In genomic region chr11:59666969-59667368, GRCh38 we compare ENCODE assay signal across 10 cellular contexts. TPM values are rescaled to one million over a fixed set of nuclear protein-coding genes. Genes with fewer than 3 reads are reported as not detected.
A peak's percentile ranks its signal among the peaks of the same experiment; 100 is the strongest.
DNase-seq lines count a peak whose midpoint lies in the region; ATAC-seq, FAIRE-seq and TF ChIP-seq lines count a peak whose summit lies in the region.
"Had no signal": no experiment of that assay in that cellular context is flagged by ENCODE, and none has a peak within 500 bp of the region (broad histone marks: within the 10 kb centered on the region; RNA-seq: fewer than 3 reads in every experiment).

No MANE protein-coding gene starts in this region.

- H3K27me3 ChIP-seq in heart right ventricle (no peaks in the 10 kb centered on the region), right cardiac atrium (ENCODE audit: control insufficient read depth, insufficient read depth) (no peaks in the 10 kb centered on the region), keratinocyte (ENCODE audit: control insufficient read depth, extremely low read depth, insufficient read depth, low read length) (no peaks in the 10 kb centered on the region), uterus (no peaks in the 10 kb centered on the region), left lung (no peaks in the 10 kb centered on the region)

- 44 to 49% methylated on average over 1 of the region's 1 CpG for WGBS in heart right ventricle, 2 donors
- 23% methylated on average over 1 of the region's 1 CpG for WGBS in right cardiac atrium

- H3K36me3 Mint-ChIP-seq in activated T-helper 17 cell treated with anti-CD3 and anti-CD28 coated beads, Interleukin-2, amount 50 U/mL, for 72 hours (ENCODE audit: low read depth): peaks cover 68% of the 10 kb centered on the region

- intact Hi-C loops in heart right ventricle (cut with DNase I): loop anchor here in 7 of 10 donors (5.0 to 10.0 kb wide), 8 partner anchors 50 to 145 kb away; partner anchors contain the start of genes OSBP (in 4 of the 7) and MRPL16 (in 1 of the 7)
- intact Hi-C loops in right cardiac atrium (cut with DNase I): loop anchor here in 2 of 4 donors (10.0 kb wide), 2 partner anchors 112 to 138 kb away; no protein-coding TSS in a partner anchor
- intact Hi-C loops in uterus (cut with DNase I; ENCODE audit: low total_unique reads): loop anchor here (10.0 kb wide), 1 partner anchor 52 kb away; the partner anchor contains the start of gene OSBP
- intact Hi-C loops in left lung (cut with DNase I): no loop called here

- H3K9me3 Mint-ChIP-seq in activated T-helper 17 cell treated with anti-CD3 and anti-CD28 coated beads, Interleukin-2, amount 50 U/mL, for 72 hours: no peaks in the 10 kb centered on the region

- peak overlapping the region; percentile 94 for H3K4me3 Mint-ChIP-seq in activated T-helper 17 cell treated with anti-CD3 and anti-CD28 coated beads, Interleukin-2, amount 50 U/mL, for 72 hours

- peaks cover 58% of the 10 kb centered on the region for H3K79me2 ChIP-seq in keratinocyte (ENCODE audit: control insufficient read depth, insufficient read depth, low read length)

- dilution Hi-C loops in keratinocyte (cut with MboI; ENCODE audit: extremely low pct_ligation_motif_present, low sequenced_read_pairs): no loop called here

- no peaks in the 10 kb centered on the region for H4K20me1 ChIP-seq in keratinocyte (ENCODE audit: control insufficient read depth, extremely low read depth, insufficient read depth, low read length)

- peaks cover 31% of the 10 kb centered on the region for H3K4me1 Mint-ChIP-seq in activated T-helper 17 cell treated with anti-CD3 and anti-CD28 coated beads, Interleukin-2, amount 50 U/mL, for 72 hours

- H3K36me3 ChIP-seq in heart right ventricle (peaks cover 0 to 49% (median 30%) of the 10 kb centered on the region in 9 donors), keratinocyte (ENCODE audit: control insufficient read depth in 2 of 2, extremely low read depth in 1 of 2, insufficient read depth in 2 of 2, low read length in 2 of 2) (peaks cover 5 to 11% of the 10 kb centered on the region in 2 experiments), uterus (no peaks in the 10 kb centered on the region), left lung (peaks cover 0 to 48% of the 10 kb centered on the region in 2 donors)

- no peaks in the 10 kb centered on the region for H3K27me3 Mint-ChIP-seq in activated T-helper 17 cell treated with anti-CD3 and anti-CD28 coated beads, Interleukin-2, amount 50 U/mL, for 72 hours

- TF ChIP-seq CTCF in heart right ventricle (IDR thresholded peaks at IDR 0.05) (no peak), keratinocyte (optimal IDR thresholded peaks at IDR 0.05 in 1 of 3, IDR thresholded peaks at IDR 0.05 in 1 of 3, conservative IDR thresholded peaks at IDR 0.05 in 1 of 3; ENCODE audit: extremely low read depth in 1 of 3, insufficient read depth in 2 of 3, low read length in 3 of 3) (no peak), uterus (IDR thresholded peaks at IDR 0.05) (no peak), left lung (IDR thresholded peaks at IDR 0.05) (no peak)

- H3K4me1 ChIP-seq in heart right ventricle (peaks cover 0 to 58% (median 27%) of the 10 kb centered on the region in 9 donors), right cardiac atrium (ENCODE audit: control insufficient read depth, insufficient read depth, low read length) (no peaks in the 10 kb centered on the region), keratinocyte (ENCODE audit: control insufficient read depth, extremely low read depth, insufficient read depth, low read length) (peaks cover 22% of the 10 kb centered on the region), uterus (peaks cover 0 to 8% of the 10 kb centered on the region in 2 donors), left lung (peaks cover 19 to 72% of the 10 kb centered on the region in 2 donors)

- H3K9me3 ChIP-seq in heart right ventricle (no peaks in the 10 kb centered on the region), right cardiac atrium (ENCODE audit: control insufficient read depth, low read length) (no peaks in the 10 kb centered on the region), keratinocyte (ENCODE audit: control insufficient read depth, low read depth, low read length) (no peaks in the 10 kb centered on the region), uterus (no peaks in the 10 kb centered on the region), left lung (no peaks in the 10 kb centered on the region)

- no peak overlapping the region for H3K9ac ChIP-seq in keratinocyte (ENCODE audit: control insufficient read depth, extremely low read depth, insufficient read depth, low read length)

- no peak overlapping the region for H2AFZ ChIP-seq in keratinocyte (ENCODE audit: control insufficient read depth, low read length)

- no peaks in the 10 kb centered on the region for H3K9me1 ChIP-seq in keratinocyte (ENCODE audit: control insufficient read depth, extremely low read depth, insufficient read depth, low read length)

- DNase-seq in heart right ventricle: no peak
- DNase-seq in right cardiac atrium: no peak
- no peak for DNase-seq in keratinocyte (ENCODE audit: low read depth, low spot score)
- no peak for DNase-seq in uterus
- no peak for DNase-seq in left lung
- DNase-seq in NCI-H187 treated with DMSO at 0.1 percent for 48 hours (lab: John Stamatoyannopoulos, UW): no peak
- DNase-seq in LoVo (ENCODE audit: low spot score): no peak
- DNase-seq: amygdala; stimulated activated CD4-positive, alpha-beta T cell treated with anti-CD3 and anti-CD28 coated beads, Interleukin-4, amount 100 ng/mL, for 4 hours had no signal

- ATAC-seq in heart right ventricle: no peak
- no peak for ATAC-seq in right cardiac atrium
- no peak for ATAC-seq in activated T-helper 17 cell treated with anti-CD3 and anti-CD28 coated beads, Interleukin-2, amount 50 U/mL, for 72 hours (replicated peaks)
- no peak for ATAC-seq in left lung

- peak overlapping the region; percentile 97 for H3K27ac Mint-ChIP-seq in activated T-helper 17 cell treated with anti-CD3 and anti-CD28 coated beads, Interleukin-2, amount 50 U/mL, for 72 hours

- H3K4me2 ChIP-seq in keratinocyte (ENCODE audit: control insufficient read depth, extremely low read depth, insufficient read depth, low read depth, low read length): peak overlapping the region; percentile 93

- no peak for FAIRE-seq in keratinocyte (lab: Jason Lieb, UNC)

- TF ChIP-seq POLR2A in uterus (IDR thresholded peaks at IDR 0.05): no peak

- H3K4me3 ChIP-seq in heart right ventricle (peak overlapping the region in 6 of 10 donors; percentile 83 to 96 (median 90)), right cardiac atrium (ENCODE audit: low read length) (no peak overlapping the region), keratinocyte (ENCODE audit: control insufficient read depth in 2 of 3, extremely low read depth in 1 of 3, insufficient read depth in 2 of 3, low read depth in 1 of 3, low read length in 3 of 3) (peak overlapping the region in 2 of 3 experiments; percentile 75 to 84), uterus (no peak overlapping the region), left lung (peak overlapping the region in 1 of 2 donors; percentile 89)

- H3K27ac ChIP-seq in heart right ventricle: peak overlapping the region in 3 of 10 donors; percentile 92 to 98 (median 96)
- H3K27ac ChIP-seq in right cardiac atrium (ENCODE audit: low read length): no peak overlapping the region
- peak overlapping the region; percentile 67 for H3K27ac ChIP-seq in keratinocyte (ENCODE audit: control insufficient read depth, insufficient read depth, low read length)
- H3K27ac ChIP-seq in uterus: peak overlapping the region; percentile 95 to 98
- H3K27ac ChIP-seq in left lung: peak overlapping the region in 1 of 2 donors; percentile 99

RNA-seq across cellular contexts. Expression of gene PATL1, which starts 1.9 kb away (rescaled TPM):
- total RNA-seq in heart right ventricle (10 to 100 TPM; 20.2 to 30.4 (median 25.2) TPM), right cardiac atrium (10 to 100 TPM; 20.2 to 30.2 (median 23.7) TPM), uterus (10 to 100 TPM in 2 of 4 donors, 1 to 10 TPM in 2; 3.5 to 43.0 (median 17.3) TPM), left lung (10 to 100 TPM; 27.8 to 42.6 TPM)
- polyA plus RNA-seq in heart right ventricle (10 to 100 TPM in 1 of 2 donors, 1 to 10 TPM in 1; 9.0 to 13.8 TPM), right cardiac atrium (11.7 TPM), keratinocyte (20.5 to 51.3 TPM (median 31.1 TPM) in 3 replicates)
- total RNA-seq in activated T-helper 17 cell treated with anti-CD3 and anti-CD28 coated beads, Interleukin-2, amount 50 U/mL, for 72 hours: 10 to 100 TPM; 57.6 to 81.1 TPM
- 12.5 TPM for polyA plus RNA-seq in keratinocyte (2011; ENCODE audit: low read depth)
- 31.1 and 49.5 TPM in 2 replicates for polyA plus RNA-seq in keratinocyte (2011; cell fraction: cytosol; rRNA removed)
- 42.6 and 47.4 TPM in 2 replicates for polyA plus RNA-seq in keratinocyte (2011; cell fraction: nucleus; rRNA removed)
- 18.7 and 28.3 TPM in 2 replicates for polyA plus RNA-seq in keratinocyte (2012; ENCODE audit: low replicate concordance)
- 14.7 to 28.9 TPM (median 28.6 TPM) in 3 replicates for polyA minus RNA-seq in keratinocyte
- 7.7 TPM for polyA minus RNA-seq in keratinocyte (2011; cell fraction: cytosol; rRNA and poly(A)+ RNA removed)
- polyA minus RNA-seq in keratinocyte (2011; cell fraction: nucleus; rRNA and poly(A)+ RNA removed): 9.0 and 15.4 TPM in 2 replicates

RNA-seq across cellular contexts. Expression of gene OR10V1, which starts 46.7 kb away (rescaled TPM):
- not detected for total RNA-seq in heart right ventricle
- not detected for polyA plus RNA-seq in heart right ventricle
- total RNA-seq in right cardiac atrium: not detected
- not detected for polyA plus RNA-seq in right cardiac atrium
- total RNA-seq in activated T-helper 17 cell treated with anti-CD3 and anti-CD28 coated beads, Interleukin-2, amount 50 U/mL, for 72 hours: not detected
- not detected in 3 replicates for polyA plus RNA-seq in keratinocyte
- not detected for polyA plus RNA-seq in keratinocyte (2011; ENCODE audit: low read depth)
- not detected in 2 replicates for polyA plus RNA-seq in keratinocyte (2011; cell fraction: cytosol; rRNA removed)
- polyA plus RNA-seq in keratinocyte (2011; cell fraction: nucleus; rRNA removed): not detected in 2 replicates
- not detected in 2 replicates for polyA plus RNA-seq in keratinocyte (2012; ENCODE audit: low replicate concordance)
- not detected in 3 replicates for polyA minus RNA-seq in keratinocyte
- not detected for polyA minus RNA-seq in keratinocyte (2011; cell fraction: cytosol; rRNA and poly(A)+ RNA removed)
- not detected in 2 replicates for polyA minus RNA-seq in keratinocyte (2011; cell fraction: nucleus; rRNA and poly(A)+ RNA removed)
- total RNA-seq in uterus: not detected
- total RNA-seq in left lung: not detected

RNA-seq across cellular contexts. Expression of gene OSBP, which starts 51.4 kb away (rescaled TPM):
- total RNA-seq in heart right ventricle: 10 to 100 TPM; 30.2 to 46.8 (median 39.3) TPM
- 10 to 100 TPM; 11.2 to 13.8 TPM for polyA plus RNA-seq in heart right ventricle
- total RNA-seq in right cardiac atrium: 10 to 100 TPM; 33.9 to 40.6 (median 36.3) TPM
- 16.2 TPM for polyA plus RNA-seq in right cardiac atrium
- 10 to 100 TPM; 31.0 to 33.0 TPM for total RNA-seq in activated T-helper 17 cell treated with anti-CD3 and anti-CD28 coated beads, Interleukin-2, amount 50 U/mL, for 72 hours
- 22.8 to 34.6 TPM (median 31.9 TPM) in 3 replicates for polyA plus RNA-seq in keratinocyte
- polyA plus RNA-seq in keratinocyte (2011; ENCODE audit: low read depth): 57.7 TPM
- 24.7 and 38.4 TPM in 2 replicates for polyA plus RNA-seq in keratinocyte (2011; cell fraction: cytosol; rRNA removed)
- polyA plus RNA-seq in keratinocyte (2011; cell fraction: nucleus; rRNA removed): 55.2 and 58.5 TPM in 2 replicates
- polyA plus RNA-seq in keratinocyte (2012; ENCODE audit: low replicate concordance): 27.6 and 29.5 TPM in 2 replicates
- 23.9 to 42.5 TPM (median 33.0 TPM) in 3 replicates for polyA minus RNA-seq in keratinocyte
- polyA minus RNA-seq in keratinocyte (2011; cell fraction: cytosol; rRNA and poly(A)+ RNA removed): 19.0 TPM
- 30.9 and 52.7 TPM in 2 replicates for polyA minus RNA-seq in keratinocyte (2011; cell fraction: nucleus; rRNA and poly(A)+ RNA removed)
- 10 to 100 TPM; 27.4 to 51.0 (median 41.9) TPM for total RNA-seq in uterus
- 10 to 100 TPM; 39.4 to 40.8 TPM for total RNA-seq in left lung

Comparison
In these comparisons a context has a peak if more than half of its experiments do, and no peak if none do; other contexts are left out.
1. H3K4me3 ChIP-seq: peak in heart right ventricle (6 of 10) and keratinocyte (2 of 3); none in right cardiac atrium (single experiment) and uterus (0 of 2).
2. intact Hi-C loops: an anchor here in heart right ventricle (5.0 to 10.0 kb wide) and uterus (10.0 kb wide); none called in left lung.